1 cellular context compared by ENCODE assay signal in genomic region chr22:39300198-39300830, GRCh38.
TF ChIP-seq lines count a peak whose summit lies in the region.

No MANE protein-coding gene starts in this region.

TF ChIP-seq in K562, 482 proteins besides CTCF, POLR2A, EP300 and RAD21 (continued from another document):
- TF ChIP-seq STAT6 (CRISPR knock-in tag; IDR thresholded peaks at IDR 0.05) = no peak
- no peak for TF ChIP-seq ZSCAN32 (CRISPR knock-in tag; IDR thresholded peaks at IDR 0.05)
- TF ChIP-seq STAT5B (CRISPR knock-in tag; IDR thresholded peaks at IDR 0.05) = no peak
- no peak for TF ChIP-seq ELK1 (CRISPR knock-in tag; IDR thresholded peaks at IDR 0.05)
- TF ChIP-seq CREB3 (tag; conservative IDR thresholded peaks at IDR 0.05; ENCODE audit: low read depth) = no peak
